ENCODE assay signal across 8 cellular contexts in genomic region chr20:58651823-58652605, GRCh38. TPM values are rescaled to one million over a fixed set of nuclear protein-coding genes. Genes with fewer than 3 reads are reported as not detected.
DNase-seq lines count a peak whose midpoint lies in the region; ATAC-seq and TF ChIP-seq lines count a peak whose summit lies in the region.

No MANE protein-coding gene starts in this region.

- no peak for TF ChIP-seq RAD21 in HCT116 (IDR thresholded peaks at IDR 0.05; ENCODE audit: low read depth)

- H3K27me3 ChIP-seq in GM06990 (replicated peaks; ENCODE audit: control insufficient read depth, insufficient read depth, low read length), result no peaks in the 10 kb centered on the region
- no peaks in the 10 kb centered on the region for H3K27me3 ChIP-seq in HCT116 (ENCODE audit: insufficient read depth, low read length)

- POLR2A ChIA-PET in HCT116 (lab: Charles Lee), result interaction anchor here (0.6 kb wide), 2 partner anchors 15 to 315 kb away, joined by 3 read pairs; no protein-coding TSS in a partner anchor

- H3K4me3 ChIP-seq in GM06990 (replicated peaks; ENCODE audit: low read depth, low read length) (peak overlapping the region; percentile 96), HCT116 (replicated peaks in 1 of 2; ENCODE audit: low read depth in 1 of 2, low read length in 2 of 2) (peak overlapping the region; percentile 95 to 100)

- intact Hi-C loops in HCT116 (cut with micrococcal nuclease), result loop anchor here (5.0 to 10.0 kb wide), 3 partner anchors 170 to 403 kb away; no protein-coding TSS in a partner anchor

- TSS peak; percentile 95 for BruUV-seq in HCT116 (replicated peaks; lab: Mats Ljungman, UMichigan)

- TF ChIP-seq POLR2A in HCT116 (IDR thresholded peaks at IDR 0.05; ENCODE audit: borderline replicate concordance, extremely low read depth, insufficient read depth, insufficient read length), result no peak

- DNase-seq in GM06990 (ENCODE audit: extremely low read depth, insufficient read length) (peak; percentile 88), HCT116 (ENCODE audit: low read depth, low spot score) (no peak), NCI-H1048 (lab: John Stamatoyannopoulos, UW) (peak; percentile 77), cerebellar cortex (ENCODE audit: low spot score) (peak; percentile 49), inferior parietal cortex (ENCODE audit: extremely low spot score) (peak; percentile 47), NCI-H187 treated with DMSO at 0.1 percent for 48 hours (lab: John Stamatoyannopoulos, UW) (no peak)
- peak; percentile 49 for DNase-seq in activated CD4-positive, CD25-positive, alpha-beta regulatory T cell treated with anti-CD3 and anti-CD28 coated beads, Interleukin-2, amount 50 U/mL, for 16 hours (ENCODE audit: low read depth, low spot score)
- peak; percentile 17 to 43 for DNase-seq in stimulated activated CD4-positive, alpha-beta T cell treated with anti-CD3 and anti-CD28 coated beads, Interleukin-12 subunit alpha, Interleukin-12 subunit beta, amount 100 ng/mL, for 24 hours (ENCODE audit: low read depth in 2 of 2)

- peaks cover 60% of the 10 kb centered on the region for H3K79me2 ChIP-seq in HCT116 (ENCODE audit: insufficient read depth, low read length)

- ATAC-seq in HCT116, result peak; percentile 47

- no peaks in the 10 kb centered on the region for H3K9me3 ChIP-seq in HCT116 (ENCODE audit: control insufficient read depth in 1 of 2, insufficient read depth in 1 of 2, low read depth in 1 of 2, low read length in 2 of 2)

- CTCF ChIA-PET in HCT116 (lab: Charles Lee), result interaction anchor here (1.3 to 2.9 kb wide), 4 partner anchors 30 to 803 kb away, joined by 3 to 20 read pairs (median 4); no protein-coding TSS in a partner anchor

- peak overlapping the region; percentile 77 for H3K27ac ChIP-seq in HCT116 (ENCODE audit: low read depth, low read length)

- RAD21 ChIA-PET in HCT116 (lab: Charles Lee; ENCODE audit: low non-redundant PET in 1 of 2, low total read pairs in 2 of 2, uncharacterized antibody in 2 of 2, unreplicated experiment in 2 of 2), result interaction anchor here in 1 of 2 experiments (1.3 kb wide), 1 partner anchor 171 kb away, joined by 3 read pairs; no protein-coding TSS in a partner anchor

- no peaks in the 10 kb centered on the region for H3K9me2 ChIP-seq in HCT116 (ENCODE audit: insufficient read depth)

- peak overlapping the region; percentile 86 for H3K4me2 ChIP-seq in HCT116 (ENCODE audit: low read length)

- no peak overlapping the region for H2AFZ ChIP-seq in HCT116 (ENCODE audit: low read depth, low read length, poor library complexity, severe bottlenecking)

- peaks cover 3% of the 10 kb centered on the region; the same call in 1 of the 2 replicates for H3K36me3 ChIP-seq in GM06990 (ENCODE audit: control insufficient read depth, insufficient read depth, low read length)
- peaks cover 3 to 4% of the 10 kb centered on the region in 2 experiments; a peak in 3 of 4 replicates for H3K36me3 ChIP-seq in HCT116 (ENCODE audit: control insufficient read depth in 1 of 2, insufficient read depth in 2 of 2, low read length in 2 of 2)

- 0 out of 2 replicates have a peak, but pooled peaks cover 3% of the 10 kb centered on the region for H4K20me1 ChIP-seq in HCT116 (ENCODE audit: insufficient read depth)

- peak overlapping the region; percentile 97 for H3K9ac ChIP-seq in HCT116 (ENCODE audit: low read length)

- TF ChIP-seq CTCF in GM06990 (IDR thresholded peaks at IDR 0.05; ENCODE audit: insufficient read depth, low read length, poor library complexity, severe bottlenecking) (no peak), HCT116 (IDR thresholded peaks at IDR 0.05 in 2 of 3, conservative IDR thresholded peaks at IDR 0.05 in 1 of 3; ENCODE audit: borderline replicate concordance in 1 of 3, insufficient read depth in 1 of 3, low read depth in 2 of 3, low read length in 2 of 3) (no peak)

- H3K4me1 ChIP-seq in HCT116 (ENCODE audit: control insufficient read depth in 1 of 2, insufficient read depth in 2 of 2, low read length in 2 of 2), result peaks cover 3 to 12% of the 10 kb centered on the region in 2 experiments; a peak in 3 of 4 replicates

TF ChIP-seq in HCT116, 20 proteins besides CTCF, POLR2A, EP300 and RAD21:
- no peak for TF ChIP-seq ATF3 (IDR thresholded peaks at IDR 0.05)
- TF ChIP-seq ELF1 (IDR thresholded peaks at IDR 0.05; ENCODE audit: borderline replicate concordance, low read depth), result peak; percentile 29; the same call in 1 of the 2 replicates
- TF ChIP-seq ZFX (IDR thresholded peaks at IDR 0.05), result no peak
- no peak for TF ChIP-seq EZH2phosphoT487 (IDR thresholded peaks at IDR 0.05; ENCODE audit: borderline replicate concordance)
- peak; percentile 54 for TF ChIP-seq POLR2AphosphoS5 (IDR thresholded peaks at IDR 0.05; ENCODE audit: low read depth, low read length)
- no peak for TF ChIP-seq EZH2 (IDR thresholded peaks at IDR 0.05)
- TF ChIP-seq, protein P1, sequence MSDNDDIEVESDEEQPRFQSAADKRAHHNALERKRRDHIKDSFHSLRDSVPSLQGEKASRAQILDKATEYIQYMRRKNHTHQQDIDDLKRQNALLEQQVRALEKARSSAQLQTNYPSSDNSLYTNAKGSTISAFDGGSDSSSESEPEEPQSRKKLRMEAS (IDR thresholded peaks at IDR 0.05), result no peak

RNA-seq across cellular contexts. Expression of gene STX16, which starts 0.9 kb away (rescaled TPM):
- total RNA-seq in HCT116 (2021; ENCODE audit: unreplicated experiment), result 55.1 TPM
- polyA plus RNA-seq in HCT116 (2012), result 48.5 and 50.3 TPM in 2 replicates

RNA-seq across cellular contexts. Expression of gene NPEPL1, which starts 40.6 kb away (rescaled TPM):
- total RNA-seq in HCT116 (2021; ENCODE audit: unreplicated experiment), result 16.6 TPM
- polyA plus RNA-seq in HCT116 (2012), result 18.5 and 19.7 TPM in 2 replicates

Comparison
In these comparisons a context has a peak if more than half of its experiments do, and no peak if none do; other contexts are left out.
1. DNase-seq: peak in GM06990 (single experiment), NCI-H1048 (single experiment), activated CD4-positive, CD25-positive, alpha-beta regulatory T cell treated with anti-CD3 and anti-CD28 coated beads, Interleukin-2, amount 50 U/mL, for 16 hours (single experiment), cerebellar cortex (single experiment), inferior parietal cortex (single experiment) and stimulated activated CD4-positive, alpha-beta T cell treated with anti-CD3 and anti-CD28 coated beads, Interleukin-12 subunit alpha, Interleukin-12 subunit beta, amount 100 ng/mL, for 24 hours (2 of 2); none in HCT116 (single experiment) and NCI-H187 treated with DMSO at 0.1 percent for 48 hours (single experiment).